Comparison of ENCODE assay signal across 30 cellular contexts in the genomic region with DNA sequence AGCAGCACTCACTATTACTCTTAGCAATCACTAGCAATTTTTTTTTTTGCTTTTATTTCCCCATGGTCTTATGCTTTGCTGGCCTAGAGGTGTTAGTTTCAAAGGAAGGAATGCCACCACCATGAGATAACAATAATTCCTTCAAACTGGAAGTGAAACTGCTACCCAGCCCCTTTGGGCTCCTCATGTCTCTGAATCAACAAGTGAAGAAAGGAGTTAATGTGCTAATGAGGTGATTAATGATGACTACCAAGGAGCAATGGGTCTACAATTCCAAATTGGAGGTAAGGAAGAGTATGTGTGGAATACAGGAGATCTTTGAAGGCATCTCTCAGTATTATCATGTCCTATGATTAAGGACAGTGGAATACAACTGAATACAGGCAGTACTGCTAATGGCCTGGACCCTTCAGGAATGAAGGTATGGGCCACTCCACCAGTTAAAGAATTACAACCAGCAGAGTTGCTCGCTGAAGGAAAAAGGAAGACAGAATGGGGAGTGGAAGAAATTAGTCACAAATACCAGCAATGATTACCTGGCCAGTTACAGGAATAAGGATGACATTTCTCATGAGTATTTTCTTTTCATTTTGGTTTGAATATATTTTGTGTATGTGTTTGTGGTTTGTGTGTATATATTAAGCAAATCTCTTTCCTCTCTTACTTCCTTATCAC.
"Had no signal": no experiment of that assay in that cellular context is flagged by ENCODE, and none has a peak within 500 bp of the region (broad histone marks: within the 10 kb centered on the region; RNA-seq: fewer than 3 reads in every experiment).

No MANE protein-coding gene starts in this region.

- H3K36me3 Mint-ChIP-seq: activated CD8-positive, alpha-beta memory T cell treated with anti-CD3 and anti-CD28 coated beads, Interleukin-2, amount 10 ng/mL, durations not matched to agents 7 days and 5 days; brain; stimulated activated effector memory CD8-positive, alpha-beta T cell treated with anti-CD3 and anti-CD28 coated beads, Interleukin-12 subunit alpha, Interleukin-12 subunit beta, amount 100 ng/mL, for 72 hours had no signal

- H3K27ac ChIP-seq: adrenal gland, esophagus muscularis mucosa, ovary, skin epidermis, tibial nerve had no signal

- DNase-seq: activated B cell treated with CpG ODN at 0.5 μM for 24 hours; activated CD8-positive, alpha-beta memory T cell treated with anti-CD3 and anti-CD28 coated beads, Interleukin-2, amount 10 ng/mL, durations not matched to agents 7 days and 5 days; activated CD8-positive, alpha-beta T cell treated with anti-CD3 and anti-CD28 coated beads, Interleukin-2, amount 10 ng/mL, durations not matched to agents 7 days and 5 days; activated naive CD4-positive, alpha-beta T cell; activated T-cell treated with anti-CD3 and anti-CD28 coated beads, Interleukin-2, amount 50 U/mL, for 48 hours; adrenal gland; aorta; caudate nucleus; cortex of kidney; effector memory CD8-positive, alpha-beta T cell; foreskin melanocyte; left colon; midbrain; naive thymus-derived CD4-positive, alpha-beta T cell; ovary; retina; stimulated activated CD4-positive, alpha-beta T cell treated with anti-CD3 and anti-CD28 coated beads, Interleukin-12 subunit alpha, Interleukin-12 subunit beta, amount 100 ng/mL, for 4 hours; stimulated activated CD4-positive, alpha-beta T cell treated with anti-CD3 and anti-CD28 coated beads, Interleukin-4, amount 100 ng/mL, for 1 hour; SW 1271; T-helper 17 cell; T1000 had no signal

- H3K9me3 ChIP-seq: ovary had no signal

- H3K4me1 Mint-ChIP-seq: activated B cell treated with CpG ODN at 0.5 μM for 24 hours; brain; stimulated activated effector memory CD8-positive, alpha-beta T cell treated with anti-CD3 and anti-CD28 coated beads, Interleukin-12 subunit alpha, Interleukin-12 subunit beta, amount 100 ng/mL, for 72 hours; T-helper 17 cell had no signal

- H3K27me3 ChIP-seq: adrenal gland, esophagus muscularis mucosa, ovary, tibial nerve had no signal

- H3K27me3 Mint-ChIP-seq: activated B cell treated with CpG ODN at 0.5 μM for 24 hours; activated CD8-positive, alpha-beta memory T cell treated with anti-CD3 and anti-CD28 coated beads, Interleukin-2, amount 10 ng/mL, durations not matched to agents 7 days and 5 days; effector memory CD8-positive, alpha-beta T cell; T-helper 17 cell had no signal

- H3K27ac Mint-ChIP-seq: activated B cell treated with CpG ODN at 0.5 μM for 24 hours; activated CD8-positive, alpha-beta memory T cell treated with anti-CD3 and anti-CD28 coated beads, Interleukin-2, amount 10 ng/mL, durations not matched to agents 7 days and 5 days; activated CD8-positive, alpha-beta T cell treated with anti-CD3 and anti-CD28 coated beads, Interleukin-2, amount 10 ng/mL, durations not matched to agents 7 days and 5 days; activated naive CD4-positive, alpha-beta T cell treated with anti-CD3 and anti-CD28 coated beads, Interleukin-2, amount 50 U/mL, for 72 hours; activated T-helper 2 cell treated with anti-CD3 and anti-CD28 coated beads, Interferon-gamma antibody, Interleukin-2, Interleukin-4, amounts not matched to agents 10 μg/mL and 5 μg/mL and 100 μg/mL, durations not matched to agents 14 hours and 24 hours and 36 hours; brain; effector memory CD8-positive, alpha-beta T cell; naive thymus-derived CD4-positive, alpha-beta T cell; progenitor cell of endocrine pancreas; stimulated activated effector memory CD8-positive, alpha-beta T cell treated with anti-CD3 and anti-CD28 coated beads, Interleukin-12 subunit alpha, Interleukin-12 subunit beta, amount 100 ng/mL, for 72 hours; T-helper 17 cell had no signal

- H3K4me1 ChIP-seq: adrenal gland, esophagus muscularis mucosa, tibial nerve had no signal

- H3K36me3 ChIP-seq: adrenal gland, esophagus muscularis mucosa, ovary, tibial nerve had no signal

- ATAC-seq: activated CD8-positive, alpha-beta memory T cell treated with anti-CD3 and anti-CD28 coated beads, Interleukin-2, amount 10 ng/mL, durations not matched to agents 7 days and 5 days; activated CD8-positive, alpha-beta T cell treated with anti-CD3 and anti-CD28 coated beads, Interleukin-2, amount 10 ng/mL, durations not matched to agents 7 days and 5 days; activated naive CD4-positive, alpha-beta T cell treated with anti-CD3 and anti-CD28 coated beads, Interleukin-2, amount 50 U/mL, for 72 hours; effector memory CD8-positive, alpha-beta T cell; left colon; naive thymus-derived CD4-positive, alpha-beta T cell; sciatic nerve; stimulated activated effector memory CD8-positive, alpha-beta T cell treated with anti-CD3 and anti-CD28 coated beads, Interleukin-12 subunit alpha, Interleukin-12 subunit beta, amount 100 ng/mL, for 72 hours; T-helper 17 cell had no signal

- H3K4me3 Mint-ChIP-seq: activated B cell treated with CpG ODN at 0.5 μM for 24 hours; activated CD8-positive, alpha-beta memory T cell treated with anti-CD3 and anti-CD28 coated beads, Interleukin-2, amount 10 ng/mL, durations not matched to agents 7 days and 5 days; activated CD8-positive, alpha-beta T cell treated with anti-CD3 and anti-CD28 coated beads, Interleukin-2, amount 10 ng/mL, durations not matched to agents 7 days and 5 days; brain; effector memory CD8-positive, alpha-beta T cell; naive thymus-derived CD4-positive, alpha-beta T cell; stimulated activated effector memory CD8-positive, alpha-beta T cell treated with anti-CD3 and anti-CD28 coated beads, Interleukin-12 subunit alpha, Interleukin-12 subunit beta, amount 100 ng/mL, for 72 hours; T-helper 17 cell had no signal

- H3K4me3 ChIP-seq: adrenal gland, esophagus muscularis mucosa, ovary, skin epidermis, tibial nerve had no signal
